ENCODE assay signal across 8 cellular contexts in genomic region chr16:10736926-10737625, GRCh38. TPM values are rescaled to one million over a fixed set of nuclear protein-coding genes. Genes with fewer than 3 reads are reported as not detected.
DNase-seq lines count a peak whose midpoint lies in the region; ATAC-seq and TF ChIP-seq lines count a peak whose summit lies in the region.

No MANE protein-coding gene starts in this region.

- no peaks in the 10 kb centered on the region for H3K36me3 ChIP-seq in osteoblast (ENCODE audit: insufficient read depth, low read length)
- H3K36me3 ChIP-seq in transverse colon = no peaks in the 10 kb centered on the region

- no peaks in the 10 kb centered on the region for H3K27me3 Mint-ChIP-seq in activated naive CD4-positive, alpha-beta T cell treated with anti-CD3 and anti-CD28 coated beads for 36 hours (ENCODE audit: low read depth)

- no peaks in the 10 kb centered on the region for H4K20me1 ChIP-seq in osteoblast (ENCODE audit: insufficient read depth, low read length)

- CTCF ChIA-PET in AG04449 (lab: Yijun Ruan, JAX) = interaction anchor here (0.6 to 8.2 kb wide), 29 partner anchors 8 to 1601 kb away, joined by 3 to 242 read pairs (median 4); no protein-coding TSS in a partner anchor
- CTCF ChIA-PET in activated naive CD4-positive, alpha-beta T cell treated with anti-CD3 and anti-CD28 coated beads for 36 hours (lab: Charles Lee) = interaction anchor here (0.7 to 4.2 kb wide), 12 partner anchors 10 to 1626 kb away, joined by 3 to 32 read pairs (median 4); no protein-coding TSS in a partner anchor

- H3K79me2 ChIP-seq in osteoblast (ENCODE audit: insufficient read depth, low read length) = no peaks in the 10 kb centered on the region

- no peaks in the 10 kb centered on the region for H3K9me3 Mint-ChIP-seq in activated naive CD4-positive, alpha-beta T cell treated with anti-CD3 and anti-CD28 coated beads for 36 hours

- POLR2A ChIA-PET in AG04449 (lab: Yijun Ruan, JAX) = no interaction called here

- no peak overlapping the region for H3K27ac Mint-ChIP-seq in activated naive CD4-positive, alpha-beta T cell treated with anti-CD3 and anti-CD28 coated beads for 36 hours

- TF ChIP-seq EP300 in transverse colon (IDR thresholded peaks at IDR 0.05; ENCODE audit: low read depth) = no peak

- WGBS in transverse colon (ENCODE audit: low coverage in 1 of 2), 2 donors = 29 to 37% methylated on average over 13 to 15 of the region's 15 CpGs

- in situ Hi-C loops in transverse colon (cut with MboI; ENCODE audit: low pct_ligation_motif_present in 1 of 4, low pct_unique_long_range_greater_than_20kb in 1 of 4, low sequenced_read_pairs in 3 of 4) = loop anchor here (5.0 to 25.0 kb wide), 6 partner anchors 215 to 1600 kb away; no protein-coding TSS in a partner anchor

- H3K4me2 ChIP-seq in osteoblast (ENCODE audit: insufficient read depth, low read length) = peak overlapping the region; percentile 75

- peaks cover 19% of the 10 kb centered on the region for H3K4me1 Mint-ChIP-seq in activated naive CD4-positive, alpha-beta T cell treated with anti-CD3 and anti-CD28 coated beads for 36 hours (ENCODE audit: low read depth)

- H3K4me3 Mint-ChIP-seq in activated naive CD4-positive, alpha-beta T cell treated with anti-CD3 and anti-CD28 coated beads for 36 hours = peak overlapping the region; percentile 29

- ATAC-seq in GM18907 (IDR thresholded peaks at IDR 0.05; ENCODE audit: unreplicated experiment) = peak; percentile 41

- H3K9me3 ChIP-seq in osteoblast (ENCODE audit: low read depth, low read length) (no peaks in the 10 kb centered on the region), transverse colon (no peaks in the 10 kb centered on the region)

- H3K27me3 ChIP-seq in osteoblast (ENCODE audit: insufficient read depth, low read length) (no peaks in the 10 kb centered on the region), transverse colon (no peaks in the 10 kb centered on the region)

- H3K4me3 ChIP-seq in AG04449 (ENCODE audit: low read depth, low read length) = no peak overlapping the region
- H3K4me3 ChIP-seq in osteoblast (ENCODE audit: insufficient read depth, low read length) = peak overlapping the region; percentile 52
- H3K4me3 ChIP-seq in transverse colon = peak overlapping the region in 3 of 4 donors; percentile 15 to 39 (median 30)

- H3K4me1 ChIP-seq in osteoblast (ENCODE audit: insufficient read depth, low read length) = peaks cover 19% of the 10 kb centered on the region
- peaks cover 6 to 21% (median 7%) of the 10 kb centered on the region in 4 donors for H3K4me1 ChIP-seq in transverse colon

- intact Hi-C loops in activated naive CD4-positive, alpha-beta T cell treated with anti-CD3 and anti-CD28 coated beads for 36 hours (cut with micrococcal nuclease) = loop anchor here (1.0 to 2.0 kb wide), 7 partner anchors 69 to 1868 kb away; partner anchors contain the start of gene CARHSP1
- intact Hi-C loops in transverse colon (cut with DNase I; ENCODE audit: low total_unique reads) = loop anchor here (2.0 kb wide), 1 partner anchor 216 kb away; no protein-coding TSS in a partner anchor

- TF ChIP-seq CTCF in AG04449 (IDR thresholded peaks at IDR 0.05; ENCODE audit: insufficient read depth, low read length, missing control alignments) (peak; percentile 75), osteoblast (IDR thresholded peaks at IDR 0.05; ENCODE audit: extremely low read depth, low read depth, low read length) (peak; percentile 90), transverse colon (IDR thresholded peaks at IDR 0.05) (peak; percentile 91 to 99 (median 95))

- no peak for TF ChIP-seq POLR2A in transverse colon (IDR thresholded peaks at IDR 0.05)

- H3K27ac ChIP-seq in osteoblast (ENCODE audit: low read depth, low read length) (peak overlapping the region; percentile 68), transverse colon (peak overlapping the region; percentile 47 to 76 (median 66))

- DNase-seq in AG04449 (ENCODE audit: low read depth, low spot score) (no peak), MV-4-11 (lab: John Stamatoyannopoulos, UW) (peak; percentile 65), SK-N-DZ (ENCODE audit: low spot score) (peak; percentile 60), germinal center (ENCODE audit: low spot score) (peak; percentile 85), osteoblast (ENCODE audit: insufficient read length, low spot score, missing footprints) (no peak), transverse colon (peak; percentile 71)
- DNase-seq in activated naive CD4-positive, alpha-beta T cell treated with anti-CD3 and anti-CD28 coated beads for 36 hours = peak; percentile 80

- H3K36me3 Mint-ChIP-seq in activated naive CD4-positive, alpha-beta T cell treated with anti-CD3 and anti-CD28 coated beads for 36 hours (ENCODE audit: low read depth) = no peaks in the 10 kb centered on the region

- peak overlapping the region; percentile 86 for H2AFZ ChIP-seq in osteoblast (ENCODE audit: low read length)

RNA-seq across cellular contexts. Expression of gene NUBP1, which starts 6.6 kb away (rescaled TPM):
- 25.6 and 34.3 TPM in 2 replicates for polyA plus RNA-seq in SK-N-DZ (2014; cell fraction: cytosol; rRNA removed)
- 12.4 and 17.9 TPM in 2 replicates for polyA plus RNA-seq in SK-N-DZ (2014; cell fraction: nucleus; rRNA removed)
- total RNA-seq in activated naive CD4-positive, alpha-beta T cell treated with anti-CD3 and anti-CD28 coated beads for 36 hours = 10 to 100 TPM; 22.3 to 23.0 TPM
- total RNA-seq in osteoblast (19.5 and 20.0 TPM in 2 replicates), transverse colon (10 to 100 TPM; 11.6 to 23.8 (median 22.5) TPM)

RNA-seq across cellular contexts. Expression of gene TEKT5, which starts 42.3 kb away (rescaled TPM):
- not detected in 2 replicates for polyA plus RNA-seq in SK-N-DZ (2014; cell fraction: cytosol; rRNA removed)
- not detected in 2 replicates for polyA plus RNA-seq in SK-N-DZ (2014; cell fraction: nucleus; rRNA removed)
- under 1 TPM in 1 of 2 experiments, not detected in 1; 0.15 TPM for total RNA-seq in activated naive CD4-positive, alpha-beta T cell treated with anti-CD3 and anti-CD28 coated beads for 36 hours
- total RNA-seq in osteoblast (0.29 and 0.36 TPM in 2 replicates), transverse colon (1 to 10 TPM in 1 of 4 donors, not detected in 3; 2.5 TPM)

Comparison
In these comparisons a context has a peak if more than half of its experiments do, and no peak if none do; other contexts are left out.
1. DNase-seq: peak in MV-4-11 (single experiment), SK-N-DZ (single experiment), activated naive CD4-positive, alpha-beta T cell treated with anti-CD3 and anti-CD28 coated beads for 36 hours (single experiment), germinal center (single experiment) and transverse colon (single experiment); none in AG04449 (single experiment) and osteoblast (single experiment).
2. Peak in every context shown above with its lines, with median percentiles within 50 percentile points of each other: CTCF ChIP-seq.